11 cellular contexts compared by ENCODE assay signal in genomic region chr15:48723964-48724363, GRCh38.
DNase-seq lines count a peak whose midpoint lies in the region; TF ChIP-seq lines count a peak whose summit lies in the region.
"Had no signal": no experiment of that assay in that cellular context is flagged by ENCODE, and none has a peak within 500 bp of the region (broad histone marks: within the 10 kb centered on the region; RNA-seq: fewer than 3 reads in every experiment).

No MANE protein-coding gene starts in this region.

- peaks cover 10% of the 10 kb centered on the region; the same call in 1 of the 2 replicates for H3F3A ChIP-seq in PC-9 (ENCODE audit: insufficient read depth, low read depth)

- H3K27me3 Mint-ChIP-seq in HFFc6 (ENCODE audit: insufficient read depth) (no peaks in the 10 kb centered on the region), chondrocyte (ENCODE audit: low read depth) (no peaks in the 10 kb centered on the region)
- H3K27me3 Mint-ChIP-seq: CD4-positive, CD25-positive, alpha-beta regulatory T cell had no signal

- no peak for TF ChIP-seq CTCF in HFFc6 (IDR thresholded peaks at IDR 0.05)
- no peak for TF ChIP-seq CTCF in PC-9 (conservative IDR thresholded peaks at IDR 0.05)
- no peak for TF ChIP-seq CTCF in sigmoid colon (IDR thresholded peaks at IDR 0.05)
- no peak for TF ChIP-seq CTCF in RWPE1 (conservative IDR thresholded peaks at IDR 0.05; ENCODE audit: low read depth)
- TF ChIP-seq CTCF in chondrocyte (IDR thresholded peaks at IDR 0.05) = no peak

- no peak overlapping the region for H2AFZ ChIP-seq in PC-9

- POLR2A ChIA-PET in PC-9 (lab: Charles Lee; ENCODE audit: unreplicated experiment) = no interaction called here
- POLR2A ChIA-PET in RWPE1 (lab: Yijun Ruan, JAX; ENCODE audit: low non-redundant PET) = no interaction called here

- no peak for TF ChIP-seq POLR2A in sigmoid colon (IDR thresholded peaks at IDR 0.05)

- H3K9me2 ChIP-seq in PC-9 (ENCODE audit: insufficient read depth) = no peaks in the 10 kb centered on the region

- DNase-seq in HFFc6 (no peak), PC-9 (no peak), epithelial cell of prostate (ENCODE audit: low read depth, low spot score) (no peak), renal cortical epithelial cell (ENCODE audit: low read depth) (peak; percentile 36), sigmoid colon (no peak), RWPE1 (ENCODE audit: low spot score) (no peak), chondrocyte (ENCODE audit: low spot score) (no peak)
- DNase-seq: CD4-positive, CD25-positive, alpha-beta regulatory T cell; DMS53; GF-D8 had no signal

- peaks cover 20% of the 10 kb centered on the region for H3K4me1 ChIP-seq in PC-9 (replicated peaks; ENCODE audit: insufficient read depth)
- no peaks in the 10 kb centered on the region for H3K4me1 ChIP-seq in sigmoid colon

- H3K27ac ChIP-seq in PC-9 (peak overlapping the region; percentile 85), epithelial cell of prostate (peak overlapping the region; percentile 87), sigmoid colon (no peak overlapping the region), RWPE1 (no peak overlapping the region)
- H3K27ac ChIP-seq: BLaER1 treated with 17β-estradiol and CSF1 and Interleukin-3, amounts not matched to agents 10 nM and 100 nM had no signal

- BruUV-seq in PC-9 (replicated peaks; lab: Mats Ljungman, UMichigan) = no TSS peak

- intact Hi-C loops in PC-9 (cut with micrococcal nuclease; ENCODE audit: unreplicated experiment) (no loop called here), sigmoid colon (cut with DNase I) (no loop called here)

- no peak overlapping the region for H3K4me2 ChIP-seq in PC-9
- H3K4me2 ChIP-seq: BLaER1 treated with 17β-estradiol and CSF1 and Interleukin-3, amounts not matched to agents 10 nM and 100 nM had no signal

- peak overlapping the region; percentile 94 for H3K27ac Mint-ChIP-seq in HFFc6
- no peak overlapping the region for H3K27ac Mint-ChIP-seq in chondrocyte (ENCODE audit: unreplicated experiment)
- H3K27ac Mint-ChIP-seq: CD4-positive, CD25-positive, alpha-beta regulatory T cell had no signal

- 94 to 99% methylated on average over 2 of the region's 2 CpGs for WGBS in sigmoid colon, 2 donors

- H3K9me3 Mint-ChIP-seq in HFFc6 (0 out of 2 replicates have a peak, but pooled peaks cover 4% of the 10 kb centered on the region), chondrocyte (ENCODE audit: low read depth) (no peaks in the 10 kb centered on the region)

- CTCF ChIA-PET in PC-9 (lab: Charles Lee) (no interaction called here), RWPE1 (lab: Yijun Ruan, JAX) (interaction anchor here (0.6 kb wide), 1 partner anchor 41 kb away, joined by 3 read pairs; no protein-coding TSS in a partner anchor)

- H3K36me3 Mint-ChIP-seq in HFFc6 (ENCODE audit: low read depth) = peaks cover 27% of the 10 kb centered on the region
- H3K36me3 Mint-ChIP-seq in chondrocyte (ENCODE audit: low read depth) = peaks cover 2% of the 10 kb centered on the region

- no peaks in the 10 kb centered on the region for H4K20me1 ChIP-seq in PC-9 (ENCODE audit: insufficient read depth)
- H4K20me1 ChIP-seq: BLaER1 treated with 17β-estradiol and CSF1 and Interleukin-3, amounts not matched to agents 10 nM and 100 nM had no signal

- H3K4me1 Mint-ChIP-seq in HFFc6 (ENCODE audit: low read depth) (peaks cover 53% of the 10 kb centered on the region), chondrocyte (ENCODE audit: low read depth) (peaks cover 11% of the 10 kb centered on the region)
- H3K4me1 Mint-ChIP-seq: CD4-positive, CD25-positive, alpha-beta regulatory T cell had no signal

- no peak for TF ChIP-seq EP300 in sigmoid colon (IDR thresholded peaks at IDR 0.05)

- H3K4me3 ChIP-seq in PC-9 = no peak overlapping the region
- no peak overlapping the region for H3K4me3 ChIP-seq in sigmoid colon
- H3K4me3 ChIP-seq: BLaER1 treated with 17β-estradiol and CSF1 and Interleukin-3, amounts not matched to agents 10 nM and 100 nM had no signal

- H3K27me3 ChIP-seq in PC-9 (ENCODE audit: insufficient read depth, low read depth) (no peaks in the 10 kb centered on the region), sigmoid colon (no peaks in the 10 kb centered on the region)
- H3K27me3 ChIP-seq: BLaER1 treated with 17β-estradiol and CSF1 and Interleukin-3, amounts not matched to agents 10 nM and 100 nM had no signal

- H3K4me3 Mint-ChIP-seq in HFFc6 = no peak overlapping the region
- no peak overlapping the region for H3K4me3 Mint-ChIP-seq in chondrocyte (ENCODE audit: unreplicated experiment)
- H3K4me3 Mint-ChIP-seq: CD4-positive, CD25-positive, alpha-beta regulatory T cell had no signal

- H3K9me3 ChIP-seq in PC-9 (ENCODE audit: insufficient read depth, low read depth) (no peaks in the 10 kb centered on the region), sigmoid colon (no peaks in the 10 kb centered on the region)
- H3K9me3 ChIP-seq: BLaER1 treated with 17β-estradiol and CSF1 and Interleukin-3, amounts not matched to agents 10 nM and 100 nM had no signal

- no peaks in the 10 kb centered on the region for H3K36me3 ChIP-seq in PC-9 (ENCODE audit: low read depth)
- H3K36me3 ChIP-seq in sigmoid colon = no peaks in the 10 kb centered on the region

- no peaks in the 10 kb centered on the region for H3K79me2 ChIP-seq in PC-9 (ENCODE audit: low read depth)

Comparison
In these comparisons a context has a peak if more than half of its experiments do, and no peak if none do; other contexts are left out.
1. H3K27ac ChIP-seq: peak in PC-9 (single experiment) and epithelial cell of prostate (single experiment); none in sigmoid colon (0 of 4) and RWPE1 (single experiment).